10 cellular contexts compared by ENCODE assay signal in the genomic region with DNA sequence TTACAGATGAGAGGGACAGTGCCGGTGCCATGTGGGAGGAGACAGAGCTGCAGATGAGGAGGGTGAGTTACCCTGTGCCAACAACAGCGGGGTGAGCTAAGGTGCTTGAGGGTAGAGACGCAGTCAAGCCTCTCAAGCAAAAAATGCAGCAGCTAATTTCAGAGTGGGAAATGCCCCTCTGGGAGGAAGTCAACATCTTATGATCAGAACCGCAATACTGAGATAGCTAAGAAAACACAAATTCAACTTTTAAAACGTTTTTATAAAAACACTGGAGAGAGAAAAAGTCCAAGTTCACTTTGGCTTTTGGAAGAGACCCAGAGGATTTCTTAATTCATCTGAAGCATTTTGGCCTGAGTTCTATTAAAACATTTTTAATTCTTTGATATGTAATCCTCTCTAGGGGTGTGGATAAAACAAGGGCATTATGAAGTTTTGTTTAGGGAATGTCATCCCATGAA.
DNase-seq lines count a peak whose midpoint lies in the region; ATAC-seq and TF ChIP-seq lines count a peak whose summit lies in the region.
"Had no signal": no experiment of that assay in that cellular context is flagged by ENCODE, and none has a peak within 500 bp of the region (broad histone marks: within the 10 kb centered on the region; RNA-seq: fewer than 3 reads in every experiment).

No MANE protein-coding gene starts in this region.

- TF ChIP-seq POLR2A in upper lobe of left lung (IDR thresholded peaks at IDR 0.05), result no peak

- H3K36me3 ChIP-seq in upper lobe of left lung, result no peaks in the 10 kb centered on the region

- TF ChIP-seq CTCF in upper lobe of left lung (IDR thresholded peaks at IDR 0.05), result no peak

- ATAC-seq in Right ventricle myocardium inferior (peak; percentile 75), HG03342 (IDR thresholded peaks at IDR 0.05; ENCODE audit: unreplicated experiment) (peak; percentile 55), upper lobe of left lung (ENCODE audit: low FRiP score in 2 of 2) (peak; percentile 51 to 72)

- H3K9me3 ChIP-seq in upper lobe of left lung, result no peaks in the 10 kb centered on the region

- H3K27ac ChIP-seq in upper lobe of left lung, result no peak overlapping the region

- no peak overlapping the region for H3K4me3 ChIP-seq in upper lobe of left lung

- peaks cover 0 to 8% (median 5%) of the 10 kb centered on the region in 4 donors for H3K4me1 ChIP-seq in upper lobe of left lung

- 32 to 35% methylated on average over 5 of the region's 5 CpGs for whole genome bisulfite sequencing in upper lobe of left lung, 2 donors

- no peaks in the 10 kb centered on the region for H3K27me3 ChIP-seq in upper lobe of left lung

- DNase-seq in Right ventricle myocardium inferior (ENCODE audit: missing footprints) (no peak), cardiac septum (ENCODE audit: low spot score) (no peak), foreskin melanocyte (peak; percentile 17), upper lobe of left lung (peak in 1 of 2 donors; percentile 33), SIG-M5 (lab: John Stamatoyannopoulos, UW) (no peak), NCI-H187 treated with DMSO at 0.1 percent for 48 hours (lab: John Stamatoyannopoulos, UW) (no peak), T-helper 1 cell (no peak)
- DNase-seq: amniotic stem cell, NCI-H1930 had no signal

- no peak for TF ChIP-seq EP300 in upper lobe of left lung (IDR thresholded peaks at IDR 0.05)

- intact Hi-C loops in Right ventricle myocardium inferior (cut with DNase I), result no loop called here
- intact Hi-C loops in cardiac septum (cut with DNase I), result no loop called here
